1 cellular context compared by ENCODE assay signal in genomic region chr19:4473011-4473410, GRCh38.
TF ChIP-seq lines count a peak whose summit lies in the region.

No MANE protein-coding gene starts in this region.

TF ChIP-seq in K562, 482 proteins besides CTCF, POLR2A, EP300 and RAD21:
- 0 out of 2 replicates have a peak, but pooled peaks have one; percentile 26 for TF ChIP-seq ZFX (CRISPR knock-in tag; IDR thresholded peaks at IDR 0.05)
- peak; percentile 45; the same call in 1 of the 2 replicates for TF ChIP-seq RBFOX2 (IDR thresholded peaks at IDR 0.05; ENCODE audit: low read depth, low read length)
- TF ChIP-seq E2F5 (CRISPR knock-in tag; IDR thresholded peaks at IDR 0.05): no peak
